Comparison of ENCODE assay signal across 8 cellular contexts in genomic region chr7:73734619-73735525, GRCh38. TPM values are rescaled to one million over a fixed set of nuclear protein-coding genes. Genes with fewer than 3 reads are reported as not detected.
DNase-seq lines count a peak whose midpoint lies in the region; ATAC-seq and TF ChIP-seq lines count a peak whose summit lies in the region.

No MANE protein-coding gene starts in this region.

- H3K27me3 Mint-ChIP-seq in CD8-positive, alpha-beta T cell (ENCODE audit: low read depth), result no peaks in the 10 kb centered on the region

- CTCF ChIA-PET in CD8-positive, alpha-beta T cell (lab: Charles Lee), result interaction anchor here (0.6 to 8.0 kb wide), 23 partner anchors 9 to 949 kb away, joined by 3 to 132 read pairs (median 3); partner anchors contain the start of gene STX1A

- ATAC-seq in CD8-positive, alpha-beta T cell, result peak; percentile 48
- ATAC-seq in GM21526 (IDR thresholded peaks at IDR 0.05; ENCODE audit: low FRiP score, unreplicated experiment) (peak; percentile 41), psoas muscle (peak in 3 of 4 donors; percentile 22 to 23 (median 22))

- no peak overlapping the region for H3K4me3 Mint-ChIP-seq in CD8-positive, alpha-beta T cell

- H3K4me3 ChIP-seq in CD8-positive, alpha-beta T cell (ENCODE audit: low read depth, low read length), result no peak overlapping the region
- H3K4me3 ChIP-seq in psoas muscle, result no peak overlapping the region

- 64 to 71% (median 65%) methylated on average over 16 of the region's 16 CpGs for WGBS in psoas muscle, 3 donors

- no peaks in the 10 kb centered on the region for H3K9me3 Mint-ChIP-seq in CD8-positive, alpha-beta T cell

- peaks cover 13% of the 10 kb centered on the region for H3K4me1 Mint-ChIP-seq in CD8-positive, alpha-beta T cell (ENCODE audit: low read depth)

- peaks cover 17% of the 10 kb centered on the region for H3K4me1 ChIP-seq in CD8-positive, alpha-beta T cell (ENCODE audit: insufficient read depth, low read length)
- H3K4me1 ChIP-seq in psoas muscle, result no peaks in the 10 kb centered on the region

- POLR2A ChIA-PET in CD8-positive, alpha-beta T cell (lab: Charles Lee), result interaction anchor here (1.0 kb wide), 2 partner anchors 18 to 128 kb away, joined by 3 to 6 read pairs; no protein-coding TSS in a partner anchor

- H3K27ac Mint-ChIP-seq in CD8-positive, alpha-beta T cell, result peak overlapping the region; percentile 86

- H3K27me3 ChIP-seq in CD8-positive, alpha-beta T cell (ENCODE audit: insufficient read depth, low read length), result no peaks in the 10 kb centered on the region
- no peaks in the 10 kb centered on the region for H3K27me3 ChIP-seq in psoas muscle (ENCODE audit: insufficient read depth in 3 of 3, low read length in 2 of 3)

- peak; percentile 78 for TF ChIP-seq CTCF in CD8-positive, alpha-beta T cell (IDR thresholded peaks at IDR 0.05)
- TF ChIP-seq CTCF in psoas muscle (IDR thresholded peaks at IDR 0.05), result peak; percentile 52

- intact Hi-C loops in CD8-positive, alpha-beta T cell (cut with DNase I, micrococcal nuclease), result loop anchor here (1.0 to 10.0 kb wide), 8 partner anchors 16 to 922 kb away; partner anchors contain the start of genes GTF2I (in 2 of the 2), LIMK1 (in 1 of the 2), STX1A (in 1 of the 2) and TYW1B (in 1 of the 2)
- intact Hi-C loops in psoas muscle (cut with DNase I), result loop anchor here in 1 of 2 donors (10.0 kb wide), 1 partner anchor 120 kb away; no protein-coding TSS in a partner anchor

- H3K27ac ChIP-seq in CD8-positive, alpha-beta T cell (ENCODE audit: low read depth, low read length), result no peak overlapping the region
- no peak overlapping the region for H3K27ac ChIP-seq in psoas muscle

- H3K36me3 ChIP-seq in CD8-positive, alpha-beta T cell (ENCODE audit: insufficient read depth, low read length), result no peaks in the 10 kb centered on the region
- H3K36me3 ChIP-seq in psoas muscle (ENCODE audit: insufficient read depth in 1 of 2, low read depth in 1 of 2), result peaks cover 4 to 20% of the 10 kb centered on the region in 2 donors

- DNase-seq in CD8-positive, alpha-beta T cell, result peak; percentile 64 to 88 (median 81)
- DNase-seq in MV-4-11 (lab: John Stamatoyannopoulos, UW), result peak; percentile 95
- DNase-seq in SIG-M5 treated with dmso at 0.1 percent for 504 hours (lab: John Stamatoyannopoulos, UW; ENCODE audit: unreplicated experiment), result peak; percentile 88
- DNase-seq in activated gamma-delta T cell treated with anti-CD3 and anti-CD28 coated beads, Interleukin-2, amount 50 U/mL, for 16 hours (ENCODE audit: low read depth), result peak; percentile 72
- DNase-seq in glomerular visceral epithelial cell (ENCODE audit: extremely low spot score), result peak; percentile 91
- DNase-seq in psoas muscle, result peak; percentile 67 to 84
- DNase-seq in cerebellar nuclear complex (lab: John Stamatoyannopoulos, UW), result no peak

- peaks cover 7% of the 10 kb centered on the region for H3K36me3 Mint-ChIP-seq in CD8-positive, alpha-beta T cell

- H3K9me3 ChIP-seq in CD8-positive, alpha-beta T cell (ENCODE audit: low read length), result no peaks in the 10 kb centered on the region
- H3K9me3 ChIP-seq in psoas muscle, result no peaks in the 10 kb centered on the region

RNA-seq across cellular contexts. Expression of gene ABHD11, which starts 3.7 kb away (rescaled TPM):
- 10 to 100 TPM; 12.2 to 12.3 TPM for total RNA-seq in CD8-positive, alpha-beta T cell
- 10 to 100 TPM in 2 of 4 donors, 1 to 10 TPM in 2; 6.8 to 16.9 (median 11.5) TPM for total RNA-seq in psoas muscle
- 10 to 100 TPM in 2 of 3 donors, 1 to 10 TPM in 1; 7.4 to 26.6 (median 14.1) TPM for polyA plus RNA-seq in psoas muscle

RNA-seq across cellular contexts. Expression of gene STX1A, which starts 15.4 kb away (rescaled TPM):
- 10 to 100 TPM; 18.2 to 20.8 TPM for total RNA-seq in CD8-positive, alpha-beta T cell
- total RNA-seq in psoas muscle, result 1 to 10 TPM; 1.9 to 3.6 (median 2.6) TPM
- 1 to 10 TPM; 2.3 to 5.4 (median 4.2) TPM for polyA plus RNA-seq in psoas muscle

RNA-seq across cellular contexts. Expression of gene CLDN3, which starts 35.2 kb away (rescaled TPM):
- total RNA-seq in CD8-positive, alpha-beta T cell, result not detected
- total RNA-seq in psoas muscle, result under 1 TPM in 1 of 4 donors, not detected in 3; 0.17 TPM
- under 1 TPM in 2 of 3 donors, not detected in 1; 0.04 to 0.16 TPM for polyA plus RNA-seq in psoas muscle

RNA-seq across cellular contexts. Expression of gene BUD23, which starts 51.5 kb away (rescaled TPM):
- 100 to 1,000 TPM; 123 to 129 TPM for total RNA-seq in CD8-positive, alpha-beta T cell
- total RNA-seq in psoas muscle, result 10 to 100 TPM; 50.4 to 96.2 (median 83.4) TPM
- polyA plus RNA-seq in psoas muscle, result 100 to 1,000 TPM; 106 to 155 (median 149) TPM

RNA-seq across cellular contexts. Expression of gene DNAJC30, which starts 51.6 kb away (rescaled TPM):
- 10 to 100 TPM; 13.5 to 14.4 TPM for total RNA-seq in CD8-positive, alpha-beta T cell
- 10 to 100 TPM in 2 of 4 donors, 1 to 10 TPM in 2; 8.7 to 13.9 (median 10.6) TPM for total RNA-seq in psoas muscle
- 1 to 10 TPM; 4.3 to 9.8 (median 8.3) TPM for polyA plus RNA-seq in psoas muscle

Comparison
In these comparisons a context has a peak if more than half of its experiments do, and no peak if none do; other contexts are left out.
1. DNase-seq: peak in CD8-positive, alpha-beta T cell (7 of 7), MV-4-11 (single experiment), SIG-M5 treated with dmso at 0.1 percent for 504 hours (single experiment), activated gamma-delta T cell treated with anti-CD3 and anti-CD28 coated beads, Interleukin-2, amount 50 U/mL, for 16 hours (single experiment), glomerular visceral epithelial cell (single experiment) and psoas muscle (2 of 2); none in cerebellar nuclear complex (0 of 2).
2. RNA of gene STX1A, which starts 15.4 kb away (total RNA-seq): 18.2 to 20.8 TPM in CD8-positive, alpha-beta T cell; 1.9 to 3.6 TPM in psoas muscle; every median in the first group is over 4 times any median in the second.
3. Peak in every context shown above with its lines, with median percentiles within 50 percentile points of each other: ATAC-seq.